1 cellular context compared by ENCODE assay signal in genomic region chr2:36960005-36960675, GRCh38.
TF ChIP-seq lines count a peak whose summit lies in the region.

No MANE protein-coding gene starts in this region.

TF ChIP-seq in A549, 52 proteins besides CTCF, POLR2A, EP300 and RAD21:
- TF ChIP-seq MAZ (IDR thresholded peaks at IDR 0.05; ENCODE audit: borderline replicate concordance, low read depth, low read length) (no peak), HOXB5 (CRISPR knock-in tag; IDR thresholded peaks at IDR 0.05) (no peak), ZFP36 (IDR thresholded peaks at IDR 0.05; ENCODE audit: borderline replicate concordance, partially characterized antibody) (no peak), BCL3 (IDR thresholded peaks at IDR 0.05) (no peak), HMGXB4 (CRISPR knock-in tag; IDR thresholded peaks at IDR 0.05; ENCODE audit: borderline replicate concordance) (no peak), JUN (IDR thresholded peaks at IDR 0.05) (no peak), ZSCAN20 (CRISPR knock-in tag; IDR thresholded peaks at IDR 0.05) (no peak), NFE2L2 (conservative IDR thresholded peaks at IDR 0.05; ENCODE audit: low read length) (no peak)
TF ChIP-seq in A549: peak in this region for 0.
